In the genomic region with DNA sequence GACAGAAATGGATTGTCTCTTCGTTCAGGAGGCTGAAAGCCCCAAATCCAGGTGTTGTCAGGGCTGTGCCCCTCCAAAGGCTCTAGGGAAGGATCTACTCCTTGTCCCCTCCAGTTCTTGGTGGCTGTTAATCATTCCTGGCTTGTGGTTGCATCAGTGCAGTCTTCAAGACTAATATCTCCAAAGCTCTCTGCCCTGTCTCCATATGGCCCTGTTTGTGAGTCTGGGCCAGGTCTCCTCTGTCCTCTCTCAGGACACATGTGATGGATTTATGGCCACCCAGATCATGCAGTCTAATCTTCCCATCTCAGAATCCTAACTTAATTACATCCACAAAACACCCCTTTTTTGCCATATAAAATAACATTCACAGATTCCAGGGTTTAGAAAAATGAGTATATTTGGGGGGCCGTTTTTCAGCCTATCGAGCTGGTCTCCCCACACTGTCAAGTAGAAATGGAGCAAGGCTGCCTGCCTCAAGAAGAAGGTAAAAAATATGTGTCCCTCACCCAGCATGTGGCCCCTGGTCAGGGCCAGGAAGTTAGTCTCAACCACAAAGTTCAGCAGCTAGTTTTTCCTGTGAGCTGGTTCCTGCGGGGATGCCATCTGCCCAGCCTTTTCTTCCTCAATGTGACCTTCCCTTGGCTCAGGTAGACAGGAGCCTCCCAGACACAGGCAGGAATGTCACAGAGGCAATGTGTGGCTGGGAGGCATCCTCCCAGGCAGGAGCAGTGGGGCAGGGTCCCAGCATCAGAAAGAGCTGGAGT, we compare ENCODE assay signal across 18 cellular contexts.
DNase-seq lines count a peak whose midpoint lies in the region; ATAC-seq and TF ChIP-seq lines count a peak whose summit lies in the region.
"Had no signal": no experiment of that assay in that cellular context is flagged by ENCODE, and none has a peak within 500 bp of the region (broad histone marks: within the 10 kb centered on the region; RNA-seq: fewer than 3 reads in every experiment).

No MANE protein-coding gene starts in this region.

- peaks cover 60% of the 10 kb centered on the region for H3K4me1 Mint-ChIP-seq in mesothelial cell of epicardium
- H3K4me1 Mint-ChIP-seq: B cell; CD4-positive, CD25-positive, alpha-beta regulatory T cell had no signal

- H3K36me3 ChIP-seq in Loucy (ENCODE audit: insufficient read depth, low read length) = no peaks in the 10 kb centered on the region

- H3K4me1 ChIP-seq in Loucy (ENCODE audit: insufficient read depth, low read length, poor library complexity, severe bottlenecking) = peaks cover 35% of the 10 kb centered on the region
- H3K4me1 ChIP-seq: Caco-2 had no signal

- no peak for ATAC-seq in HG03139 (IDR thresholded peaks at IDR 0.05; ENCODE audit: unreplicated experiment)
- ATAC-seq: CD8-positive, alpha-beta T cell had no signal

- POLR2A ChIA-PET in HEK293T (lab: Yijun Ruan, JAX) = no interaction called here

- no peaks in the 10 kb centered on the region for H3K9me2 ChIP-seq in Loucy (replicated peaks; ENCODE audit: low read depth, low read length)

- H3K4me3 Mint-ChIP-seq in mesothelial cell of epicardium = no peak overlapping the region
- H3K4me3 Mint-ChIP-seq: B cell; CD4-positive, CD25-positive, alpha-beta regulatory T cell; CD8-positive, alpha-beta T cell had no signal

- peak overlapping the region; percentile 16 for H3K4me3 ChIP-seq in Loucy (ENCODE audit: low read length, poor library complexity, severe bottlenecking)
- H3K4me3 ChIP-seq: GM23248 had no signal

- H4K20me1 ChIP-seq in Loucy (ENCODE audit: insufficient read depth, low read length, poor library complexity, severe bottlenecking) = no peaks in the 10 kb centered on the region

- no peak for TF ChIP-seq CTCF in Loucy (conservative IDR thresholded peaks at IDR 0.05; ENCODE audit: low read length)
- TF ChIP-seq CTCF in mesothelial cell of epicardium (IDR thresholded peaks at IDR 0.05; ENCODE audit: unreplicated experiment) = no peak

- H3K27me3 ChIP-seq in Loucy (ENCODE audit: insufficient read depth, low read length, poor library complexity, severe bottlenecking) = no peaks in the 10 kb centered on the region

- CTCF ChIA-PET in HEK293T (lab: Yijun Ruan, JAX) = no interaction called here

- DNase-seq in NCI-H2171 treated with DMSO at 0.1 percent for 48 hours (lab: John Stamatoyannopoulos, UW) (peak; percentile 47), NCI-H2171 (lab: John Stamatoyannopoulos, UW) (no peak), mesothelial cell of epicardium (ENCODE audit: low spot score in 2 of 2, unreplicated experiment in 2 of 2) (no peak), HEK293T (ENCODE audit: extremely low spot score) (no peak), NCI-H1436 (lab: John Stamatoyannopoulos, UW) (no peak)
- no peak for DNase-seq in activated CD4-positive, alpha-beta T cell treated with anti-CD3 and anti-CD28 coated beads for 4 hours
- DNase-seq: Caco-2; CD4-positive, CD25-positive, alpha-beta regulatory T cell; CD8-positive, alpha-beta T cell; DMS153; EL; GF-D8; GM23248; H7; HCEC 1CT had no signal

- peak overlapping the region; percentile 20 for H3K9ac ChIP-seq in Loucy (ENCODE audit: low read depth, low read length, poor library complexity, severe bottlenecking)
- H3K9ac ChIP-seq: GM23248 had no signal

- peak overlapping the region; percentile 56; the same call in 1 of the 2 replicates for H2AFZ ChIP-seq in Loucy (ENCODE audit: low read length)
- H2AFZ ChIP-seq: GM23248 had no signal

- H3K27me3 Mint-ChIP-seq in mesothelial cell of epicardium (ENCODE audit: low read depth) = no peaks in the 10 kb centered on the region
- H3K27me3 Mint-ChIP-seq: B cell; CD4-positive, CD25-positive, alpha-beta regulatory T cell had no signal

- H3K9me3 Mint-ChIP-seq in mesothelial cell of epicardium = no peaks in the 10 kb centered on the region
- H3K9me3 Mint-ChIP-seq: CD8-positive, alpha-beta T cell had no signal

- no peaks in the 10 kb centered on the region for H3K36me3 Mint-ChIP-seq in mesothelial cell of epicardium
- H3K36me3 Mint-ChIP-seq: CD4-positive, CD25-positive, alpha-beta regulatory T cell; CD8-positive, alpha-beta T cell had no signal

- peak overlapping the region; percentile 84 for H3K27ac Mint-ChIP-seq in mesothelial cell of epicardium
- H3K27ac Mint-ChIP-seq: B cell; CD4-positive, CD25-positive, alpha-beta regulatory T cell; CD8-positive, alpha-beta T cell had no signal

- H3F3A ChIP-seq in Loucy (ENCODE audit: low read depth) = no peaks in the 10 kb centered on the region

- H3K9me3 ChIP-seq in Loucy (ENCODE audit: insufficient read depth, low read depth, low read length) = no peaks in the 10 kb centered on the region
- H3K9me3 ChIP-seq: Caco-2 had no signal

- no peaks in the 10 kb centered on the region for H3K79me2 ChIP-seq in Loucy (ENCODE audit: insufficient read depth, low read length)

- peak overlapping the region; percentile 51 for H3K4me2 ChIP-seq in Loucy (ENCODE audit: low read depth, low read length, poor library complexity, severe bottlenecking)

TF ChIP-seq in HEK293T, 16 proteins besides CTCF, POLR2A, EP300 and RAD21:
- TF ChIP-seq ARNT (IDR thresholded peaks at IDR 0.05) (no peak), BHLHE40 (IDR thresholded peaks at IDR 0.05; ENCODE audit: borderline replicate concordance) (no peak), FOXA1 (IDR thresholded peaks at IDR 0.05) (no peak), CTBP1 (IDR thresholded peaks at IDR 0.05; ENCODE audit: borderline replicate concordance) (no peak), FOXK2 (IDR thresholded peaks at IDR 0.05) (no peak), TARDBP (IDR thresholded peaks at IDR 0.05) (no peak), FOXM1 (IDR thresholded peaks at IDR 0.05; ENCODE audit: borderline replicate concordance) (no peak), NFRKB (IDR thresholded peaks at IDR 0.05) (no peak), SP1 (IDR thresholded peaks at IDR 0.05) (no peak)
